In the genomic region with DNA sequence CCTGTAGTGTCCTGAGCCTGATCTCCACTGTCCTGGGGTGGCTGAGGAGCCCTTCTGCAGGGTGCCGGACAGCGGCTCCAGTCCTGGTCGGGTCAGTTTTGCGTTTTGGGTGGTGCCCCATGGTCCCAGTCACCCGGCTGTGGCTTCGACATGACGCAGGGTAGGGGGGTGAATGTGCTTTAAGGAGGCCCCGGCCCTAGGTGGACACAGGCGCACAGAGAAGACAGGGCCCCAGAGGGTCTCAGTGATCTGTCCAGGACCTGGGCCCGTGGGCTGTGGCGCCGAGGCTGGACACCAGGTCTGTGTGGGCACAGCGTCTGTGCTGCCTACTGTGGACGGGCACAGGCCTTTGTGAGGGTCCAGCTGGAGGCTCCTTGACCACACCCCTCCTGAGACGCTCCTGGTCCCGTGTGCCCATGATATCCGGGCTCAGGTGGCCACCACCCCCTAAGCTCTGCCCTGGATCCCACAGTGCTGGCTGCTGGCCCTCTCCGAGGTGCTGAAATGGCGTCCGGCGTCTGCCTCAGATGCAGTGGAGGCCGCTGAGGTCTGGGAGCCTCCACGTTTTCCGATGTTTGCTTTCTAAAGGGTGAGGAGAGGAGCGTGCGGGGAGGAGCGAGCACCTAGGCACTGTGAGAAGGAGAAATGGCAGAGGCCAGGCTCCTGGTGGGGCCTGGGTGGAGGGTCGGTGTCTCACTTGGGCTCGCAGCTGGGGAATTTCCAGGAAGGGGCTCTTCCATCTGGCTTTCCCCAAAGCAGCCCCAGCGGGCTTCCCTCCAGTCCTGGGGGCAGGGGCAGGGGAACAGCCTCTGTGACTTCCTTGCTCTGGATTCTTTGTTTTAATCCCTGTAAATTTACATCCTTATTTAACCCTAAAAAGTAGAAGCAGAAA, we compare ENCODE assay signal across 8 cellular contexts. TPM values are rescaled to one million over a fixed set of nuclear protein-coding genes. Genes with fewer than 3 reads are reported as not detected.
A peak's percentile ranks its signal among the peaks of the same experiment; 100 is the strongest.
DNase-seq lines count a peak whose midpoint lies in the region; ATAC-seq and TF ChIP-seq lines count a peak whose summit lies in the region.

No MANE protein-coding gene starts in this region.

- no peaks in the 10 kb centered on the region for H3K79me2 ChIP-seq in Karpas-422 (ENCODE audit: low read length)

- H3K27ac Mint-ChIP-seq in activated naive CD4-positive, alpha-beta T cell treated with anti-CD3 and anti-CD28 coated beads, Interleukin-2, amount 50 U/mL, for 72 hours: no peak overlapping the region
- H3K27ac Mint-ChIP-seq in osteocyte (ENCODE audit: unreplicated experiment): no peak overlapping the region

- WGBS in esophagus squamous epithelium, 2 donors: 27 to 61% methylated on average over 5 to 8 of the region's 30 CpGs

- H3K4me3 Mint-ChIP-seq in osteocyte (ENCODE audit: unreplicated experiment): no peak overlapping the region

- TF ChIP-seq CTCF in osteocyte (IDR thresholded peaks at IDR 0.05) (no peak), esophagus squamous epithelium (IDR thresholded peaks at IDR 0.05) (no peak)

- no peak for TF ChIP-seq POLR2A in esophagus squamous epithelium (IDR thresholded peaks at IDR 0.05)

- H3K4me1 ChIP-seq in Karpas-422 (ENCODE audit: low read length) (peaks cover 47% of the 10 kb centered on the region), esophagus squamous epithelium (no peaks in the 10 kb centered on the region)

- H3K9ac ChIP-seq in Karpas-422 (ENCODE audit: low read length): no peak overlapping the region

- intact Hi-C loops in esophagus squamous epithelium (cut with DNase I): no loop called here

- H3K9me3 Mint-ChIP-seq in activated naive CD4-positive, alpha-beta T cell treated with anti-CD3 and anti-CD28 coated beads, Interleukin-2, amount 50 U/mL, for 72 hours: no peaks in the 10 kb centered on the region
- no peaks in the 10 kb centered on the region for H3K9me3 Mint-ChIP-seq in osteocyte (ENCODE audit: unreplicated experiment)

- H3K27ac ChIP-seq in Karpas-422 (ENCODE audit: low read length) (no peak overlapping the region), esophagus squamous epithelium (no peak overlapping the region)

- H4K20me1 ChIP-seq in Karpas-422 (ENCODE audit: insufficient read depth, low read depth, low read length): peaks cover 32% of the 10 kb centered on the region

- H3K4me2 ChIP-seq in Karpas-422 (ENCODE audit: low read depth, low read length, poor library complexity, severe bottlenecking): peak overlapping the region; percentile 75

- peaks cover 5% of the 10 kb centered on the region for H3K27me3 Mint-ChIP-seq in osteocyte (ENCODE audit: unreplicated experiment)

- peak overlapping the region; percentile 54 for H3K4me3 ChIP-seq in Karpas-422 (ENCODE audit: low read length)
- H3K4me3 ChIP-seq in esophagus squamous epithelium: no peak overlapping the region

- peaks cover 0 to 2% of the 10 kb centered on the region in 2 donors for H3K36me3 Mint-ChIP-seq in activated naive CD4-positive, alpha-beta T cell treated with anti-CD3 and anti-CD28 coated beads, Interleukin-2, amount 50 U/mL, for 72 hours
- no peaks in the 10 kb centered on the region for H3K36me3 Mint-ChIP-seq in osteocyte (ENCODE audit: unreplicated experiment)

- H3K9me2 ChIP-seq in Karpas-422 (replicated peaks; ENCODE audit: insufficient read depth, low read length): no peaks in the 10 kb centered on the region

- no peaks in the 10 kb centered on the region; the same call in 1 of the 2 replicates for H3K27me3 ChIP-seq in Karpas-422 (ENCODE audit: low read length)
- H3K27me3 ChIP-seq in esophagus squamous epithelium: peaks cover 0 to 95% (median 0%) of the 10 kb centered on the region in 4 donors

- H3K36me3 ChIP-seq in Karpas-422 (ENCODE audit: insufficient read depth, low read length) (no peaks in the 10 kb centered on the region), esophagus squamous epithelium (no peaks in the 10 kb centered on the region)

- DNase-seq in AG08396 (ENCODE audit: low spot score) (peak; percentile 75), Karpas-422 (peak; percentile 89), kidney tubule cell (ENCODE audit: low spot score) (peak; percentile 14), osteocyte (ENCODE audit: extremely low spot score, unreplicated experiment) (no peak), anterior cingulate cortex (lab: John Stamatoyannopoulos, UW) (no peak), esophagus squamous epithelium (lab: John Stamatoyannopoulos, UW) (no peak)
- DNase-seq in activated naive CD4-positive, alpha-beta T cell treated with anti-CD3 and anti-CD28 coated beads, Interleukin-2, amount 50 U/mL, for 72 hours (ENCODE audit: low spot score in 2 of 2): peak in 1 of 2 donors; percentile 37

- no peaks in the 10 kb centered on the region for H3K4me1 Mint-ChIP-seq in osteocyte (ENCODE audit: unreplicated experiment)

- peak; percentile 36 to 65 for ATAC-seq in activated naive CD4-positive, alpha-beta T cell treated with anti-CD3 and anti-CD28 coated beads, Interleukin-2, amount 50 U/mL, for 72 hours
- ATAC-seq in GM21737 (IDR thresholded peaks at IDR 0.05; ENCODE audit: unreplicated experiment): no peak

- H3K9me3 ChIP-seq in Karpas-422 (ENCODE audit: low read length) (no peaks in the 10 kb centered on the region), esophagus squamous epithelium (no peaks in the 10 kb centered on the region)

- H2AFZ ChIP-seq in Karpas-422 (ENCODE audit: low read length): no peak overlapping the region

RNA-seq across cellular contexts. Expression of a gene that starts 56.1 kb away (rescaled TPM):
- 30.4 and 49.4 TPM in 2 replicates for total RNA-seq in Karpas-422 (2014; rRNA removed; shearing (Covaris generic); ENCODE audit: low replicate concordance)
- 10 to 100 TPM; 33.1 to 59.9 TPM for total RNA-seq in activated naive CD4-positive, alpha-beta T cell treated with anti-CD3 and anti-CD28 coated beads, Interleukin-2, amount 50 U/mL, for 72 hours
- total RNA-seq in osteocyte (26.2 and 33.5 TPM in 2 replicates), esophagus squamous epithelium (10 to 100 TPM; 15.1 to 21.1 (median 17.4) TPM)

Comparison
In these comparisons a context has a peak if more than half of its experiments do, and no peak if none do; other contexts are left out.
1. DNase-seq: peak in AG08396 (single experiment), Karpas-422 (single experiment) and kidney tubule cell (single experiment); none in osteocyte (single experiment), anterior cingulate cortex (0 of 58) and esophagus squamous epithelium (single experiment).